11 cellular contexts compared by ENCODE assay signal in the genomic region with DNA sequence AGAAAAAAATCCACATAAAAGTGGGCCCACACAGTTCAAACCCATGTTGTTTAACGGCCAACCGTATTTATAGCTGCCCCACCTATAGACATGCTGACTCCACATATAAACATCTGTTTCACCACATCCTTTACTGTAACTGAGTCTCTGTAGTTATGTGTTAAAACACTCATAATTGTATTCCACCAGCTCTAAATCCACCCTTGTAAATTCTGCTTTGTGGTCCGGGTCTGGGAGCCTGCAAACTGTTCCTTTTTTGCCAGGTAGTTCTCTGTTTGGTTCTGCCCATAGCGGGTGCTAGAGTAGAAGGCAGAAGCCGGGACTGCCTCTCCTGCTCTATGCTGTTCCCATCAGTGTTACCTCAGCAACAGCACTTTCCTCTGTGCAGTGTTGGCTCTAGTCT. TPM values are rescaled to one million over a fixed set of nuclear protein-coding genes. Genes with fewer than 3 reads are reported as not detected.
DNase-seq lines count a peak whose midpoint lies in the region; ATAC-seq and TF ChIP-seq lines count a peak whose summit lies in the region.
"Had no signal": no experiment of that assay in that cellular context is flagged by ENCODE, and none has a peak within 500 bp of the region (broad histone marks: within the 10 kb centered on the region; RNA-seq: fewer than 3 reads in every experiment).

No MANE protein-coding gene starts in this region.

- no peaks in the 10 kb centered on the region for H3K9me3 ChIP-seq in CD8-positive, alpha-beta memory T cell (ENCODE audit: low read length)

- CTCF ChIA-PET in CD8-positive, alpha-beta memory T cell (lab: Charles Lee): interaction anchor here (1.0 to 1.3 kb wide), 2 partner anchors 17 to 20 kb away, joined by 3 to 8 read pairs; partner anchors contain the start of gene FHIP2A

- ATAC-seq in GM19438 (IDR thresholded peaks at IDR 0.05; ENCODE audit: low read depth, unreplicated experiment) (peak; percentile 85), HG03139 (IDR thresholded peaks at IDR 0.05; ENCODE audit: unreplicated experiment) (peak; percentile 85), HG03571 (IDR thresholded peaks at IDR 0.05; ENCODE audit: unreplicated experiment) (no peak)
- ATAC-seq in activated T-helper 17 cell treated with anti-CD3 and anti-CD28 coated beads, Interleukin-2, amount 50 U/mL, for 72 hours (replicated peaks): peak; percentile 90

- peaks cover 0 to 3% (median 0%) of the 10 kb centered on the region in 5 donors for H3K9me3 Mint-ChIP-seq in CD8-positive, alpha-beta memory T cell
- H3K9me3 Mint-ChIP-seq in activated T-helper 17 cell treated with anti-CD3 and anti-CD28 coated beads, Interleukin-2, amount 50 U/mL, for 72 hours: peaks cover 11% of the 10 kb centered on the region
- H3K9me3 Mint-ChIP-seq in nephron progenitor cell: no peaks in the 10 kb centered on the region

- H3K4me1 Mint-ChIP-seq in CD8-positive, alpha-beta memory T cell: peaks cover 20 to 36% (median 29%) of the 10 kb centered on the region in 3 donors
- H3K4me1 Mint-ChIP-seq in activated T-helper 17 cell treated with anti-CD3 and anti-CD28 coated beads, Interleukin-2, amount 50 U/mL, for 72 hours: peaks cover 20% of the 10 kb centered on the region
- no peaks in the 10 kb centered on the region for H3K4me1 Mint-ChIP-seq in nephron progenitor cell

- no peaks in the 10 kb centered on the region for H3K36me3 ChIP-seq in CD8-positive, alpha-beta memory T cell (ENCODE audit: insufficient read depth, low read length)

- no peak overlapping the region for H3K4me3 ChIP-seq in CD8-positive, alpha-beta memory T cell (ENCODE audit: low read length)

- TF ChIP-seq CTCF in nephron progenitor cell (IDR thresholded peaks at IDR 0.05): no peak

- POLR2A ChIA-PET in CD8-positive, alpha-beta memory T cell (lab: Charles Lee): interaction anchor here (1.0 kb wide), 1 partner anchor 20 kb away, joined by 4 read pairs; the partner anchor contains the start of gene FHIP2A

- H3K27ac Mint-ChIP-seq in CD8-positive, alpha-beta memory T cell: peak overlapping the region; percentile 55 to 95 (median 82)
- H3K27ac Mint-ChIP-seq in activated T-helper 17 cell treated with anti-CD3 and anti-CD28 coated beads, Interleukin-2, amount 50 U/mL, for 72 hours: peak overlapping the region; percentile 72
- H3K27ac Mint-ChIP-seq in nephron progenitor cell: no peak overlapping the region

- H3K36me3 Mint-ChIP-seq in CD8-positive, alpha-beta memory T cell: peaks cover 0 to 12% (median 6%) of the 10 kb centered on the region in 3 donors
- H3K36me3 Mint-ChIP-seq in activated T-helper 17 cell treated with anti-CD3 and anti-CD28 coated beads, Interleukin-2, amount 50 U/mL, for 72 hours (ENCODE audit: low read depth): no peaks in the 10 kb centered on the region
- no peaks in the 10 kb centered on the region for H3K36me3 Mint-ChIP-seq in nephron progenitor cell (ENCODE audit: low read depth)

- no peak overlapping the region for H3K27ac ChIP-seq in CD8-positive, alpha-beta memory T cell (ENCODE audit: low read depth, low read length)

- peak overlapping the region in 6 of 7 donors; percentile 50 to 77 (median 66) for H3K4me3 Mint-ChIP-seq in CD8-positive, alpha-beta memory T cell
- H3K4me3 Mint-ChIP-seq in activated T-helper 17 cell treated with anti-CD3 and anti-CD28 coated beads, Interleukin-2, amount 50 U/mL, for 72 hours: peak overlapping the region; percentile 59
- H3K4me3 Mint-ChIP-seq in nephron progenitor cell: no peak overlapping the region

- in situ Hi-C loops in ACHN (cut with HindIII; ENCODE audit: low pct_ligation_motif_present, low pct_unique_long_range_greater_than_20kb, low sequenced_read_pairs): no loop called here

- peaks cover 22% of the 10 kb centered on the region for H3K4me1 ChIP-seq in CD8-positive, alpha-beta memory T cell (ENCODE audit: insufficient read depth, low read length)

- no peaks in the 10 kb centered on the region for H3K27me3 ChIP-seq in CD8-positive, alpha-beta memory T cell (ENCODE audit: insufficient read depth, low read length, poor library complexity, severe bottlenecking)

- peak in 3 of 5 donors; percentile 5 to 49 (median 39) for DNase-seq in CD8-positive, alpha-beta memory T cell
- DNase-seq in nephron progenitor cell (no peak), glomerular visceral epithelial cell (ENCODE audit: extremely low spot score) (no peak), ACHN (no peak)
- DNase-seq: Calu3, H7, NCI-H1436 had no signal

- H3K27me3 Mint-ChIP-seq in CD8-positive, alpha-beta memory T cell: peaks cover 0 to 3% of the 10 kb centered on the region in 2 donors
- H3K27me3 Mint-ChIP-seq in activated T-helper 17 cell treated with anti-CD3 and anti-CD28 coated beads, Interleukin-2, amount 50 U/mL, for 72 hours: no peaks in the 10 kb centered on the region
- peaks cover 3% of the 10 kb centered on the region for H3K27me3 Mint-ChIP-seq in nephron progenitor cell (ENCODE audit: low read depth, poor library complexity)

RNA-seq across cellular contexts. Expression of gene FHIP2A, which starts 20.2 kb away (rescaled TPM):
- 10 to 100 TPM; 20.0 to 23.2 TPM for total RNA-seq in CD8-positive, alpha-beta memory T cell
- 11.6 TPM for polyA plus RNA-seq in CD8-positive, alpha-beta memory T cell
- total RNA-seq in activated T-helper 17 cell treated with anti-CD3 and anti-CD28 coated beads, Interleukin-2, amount 50 U/mL, for 72 hours: 10 to 100 TPM; 22.8 to 31.2 TPM

Comparison
In these comparisons a context has a peak if more than half of its experiments do, and no peak if none do; other contexts are left out.
1. DNase-seq: peak in CD8-positive, alpha-beta memory T cell (3 of 5); none in nephron progenitor cell (single experiment), glomerular visceral epithelial cell (single experiment) and ACHN (single experiment).